In the genomic region with DNA sequence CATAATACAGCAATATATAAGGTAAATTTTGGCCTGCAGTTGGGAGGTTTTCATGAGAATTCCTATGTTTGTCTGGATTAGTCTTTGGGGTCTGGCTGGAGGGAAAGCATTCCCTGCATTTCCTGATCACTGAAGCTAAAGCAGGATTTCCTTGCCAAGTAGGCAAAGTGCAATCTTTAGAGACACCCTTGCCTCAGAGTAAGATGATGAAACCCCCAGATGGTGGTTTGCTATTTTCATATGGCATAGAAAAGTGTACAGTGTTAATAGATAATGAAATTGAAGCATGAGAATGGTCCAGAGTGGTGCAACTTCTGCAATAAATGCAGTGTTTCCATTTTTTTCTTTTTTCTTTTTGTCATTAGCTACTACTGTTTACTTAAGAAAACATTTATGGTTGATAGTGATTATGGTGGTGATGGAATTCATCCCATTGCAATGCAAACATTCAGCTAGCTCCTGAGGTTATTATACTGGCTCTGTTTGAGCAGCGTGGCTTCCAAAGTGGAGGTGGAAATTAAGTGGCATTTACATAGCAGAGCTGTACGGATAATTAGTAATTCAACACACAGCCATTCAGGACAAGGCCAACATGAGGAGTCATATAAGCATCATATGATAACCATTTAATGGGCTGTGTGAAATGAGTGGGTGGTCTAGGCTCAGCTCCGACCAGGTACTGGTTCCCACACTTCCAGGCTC, we compare ENCODE assay signal across 17 cellular contexts.
"Had no signal": no experiment of that assay in that cellular context is flagged by ENCODE, and none has a peak within 500 bp of the region (broad histone marks: within the 10 kb centered on the region; RNA-seq: fewer than 3 reads in every experiment).

No MANE protein-coding gene starts in this region.

- H3K27ac Mint-ChIP-seq: activated naive CD4-positive, alpha-beta T cell treated with anti-CD3 and anti-CD28 coated beads, Interleukin-2, amount 50 U/mL, for 24 hours; dendritic cell treated with granulocyte-macrophage colony-stimulating factor and Interleukin-4, amounts not matched to agents 40 ng/mL and 50 ng/mL, for 4 days; effector memory CD8-positive, alpha-beta T cell; memory B cell; natural killer cell treated with Interleukin-12 subunit alpha and Interleukin-12 subunit beta and Interleukin-15 and Interleukin-18, amount 100 ng/mL, for 72 hours; type B pancreatic cell had no signal

- H3K27ac ChIP-seq: psoas muscle had no signal

- H3K9me3 ChIP-seq: psoas muscle had no signal

- H3K4me1 Mint-ChIP-seq: activated naive CD4-positive, alpha-beta T cell treated with anti-CD3 and anti-CD28 coated beads, Interleukin-2, amount 50 U/mL, for 24 hours; memory B cell had no signal

- H3K36me3 Mint-ChIP-seq: activated naive CD4-positive, alpha-beta T cell treated with anti-CD3 and anti-CD28 coated beads, Interleukin-2, amount 50 U/mL, for 24 hours; brain; memory B cell; natural killer cell treated with Interleukin-12 subunit alpha and Interleukin-12 subunit beta and Interleukin-15 and Interleukin-18, amount 100 ng/mL, for 72 hours; type B pancreatic cell had no signal

- H3K4me1 ChIP-seq: psoas muscle had no signal

- H3K27me3 Mint-ChIP-seq: activated naive CD4-positive, alpha-beta T cell treated with anti-CD3 and anti-CD28 coated beads, Interleukin-2, amount 50 U/mL, for 24 hours; dendritic cell treated with granulocyte-macrophage colony-stimulating factor and Interleukin-4, amounts not matched to agents 40 ng/mL and 50 ng/mL, for 4 days; memory B cell; natural killer cell treated with Interleukin-12 subunit alpha and Interleukin-12 subunit beta and Interleukin-15 and Interleukin-18, amount 100 ng/mL, for 72 hours; type B pancreatic cell had no signal

- H3K4me3 ChIP-seq: psoas muscle had no signal

- ATAC-seq: activated CD4-positive, CD25-positive, alpha-beta regulatory T cell treated with anti-CD3 and anti-CD28 coated beads, Interleukin-2, amount 50 U/mL, for 24 hours; effector memory CD8-positive, alpha-beta T cell; natural killer cell treated with Interleukin-12 subunit alpha and Interleukin-12 subunit beta and Interleukin-15 and Interleukin-18, amount 100 ng/mL, for 72 hours; psoas muscle; sciatic nerve had no signal

- H3K9me3 Mint-ChIP-seq: brain; dendritic cell treated with granulocyte-macrophage colony-stimulating factor and Interleukin-4, amounts not matched to agents 40 ng/mL and 50 ng/mL, for 4 days; effector memory CD8-positive, alpha-beta T cell; natural killer cell treated with Interleukin-12 subunit alpha and Interleukin-12 subunit beta and Interleukin-15 and Interleukin-18, amount 100 ng/mL, for 72 hours; type B pancreatic cell had no signal

- H3K4me3 Mint-ChIP-seq: activated naive CD4-positive, alpha-beta T cell treated with anti-CD3 and anti-CD28 coated beads, Interleukin-2, amount 50 U/mL, for 24 hours; brain; dendritic cell treated with granulocyte-macrophage colony-stimulating factor and Interleukin-4, amounts not matched to agents 40 ng/mL and 50 ng/mL, for 4 days; effector memory CD8-positive, alpha-beta T cell; memory B cell; natural killer cell treated with Interleukin-12 subunit alpha and Interleukin-12 subunit beta and Interleukin-15 and Interleukin-18, amount 100 ng/mL, for 72 hours; type B pancreatic cell had no signal

- DNase-seq: activated T-cell treated with anti-CD3 and anti-CD28 coated beads, Interleukin-2, amount 50 U/mL, for 1 hour; amygdala; effector memory CD8-positive, alpha-beta T cell; head of caudate nucleus; nucleus accumbens; psoas muscle; stimulated activated CD4-positive, alpha-beta T cell treated with anti-CD3 and anti-CD28 coated beads, Interleukin-2, amount 100 ng/mL, for 48 hours; stimulated activated naive CD4-positive, alpha-beta T cell treated with Interleukin-2 at 50 U/mL for 16 hours; T-helper 2 cell had no signal
